2 cellular contexts compared by ENCODE assay signal in genomic region chrX:48909703-48910102, GRCh38.
TF ChIP-seq lines count a peak whose summit lies in the region.

No MANE protein-coding gene starts in this region.

TF ChIP-seq in SK-N-SH, 30 proteins besides CTCF, POLR2A, EP300 and RAD21:
- no peak for TF ChIP-seq USF2 (IDR thresholded peaks at IDR 0.05; ENCODE audit: borderline replicate concordance, low read depth, low read length)

TF ChIP-seq in SK-N-SH treated with all-trans-retinoic acid at 6 μM for 48 hours, 23 proteins besides CTCF, POLR2A, EP300 and RAD21 (continued from another document):
- TF ChIP-seq POU6F1 (CRISPR knock-in tag; IDR thresholded peaks at IDR 0.05; ENCODE audit: borderline replicate concordance, low read depth) (no peak), ZFP30 (CRISPR knock-in tag; IDR thresholded peaks at IDR 0.05) (no peak), PATZ1 (CRISPR knock-in tag; IDR thresholded peaks at IDR 0.05; ENCODE audit: borderline replicate concordance) (no peak), BACH2 (CRISPR knock-in tag; IDR thresholded peaks at IDR 0.05; ENCODE audit: borderline replicate concordance) (no peak), ESRRG (CRISPR knock-in tag; IDR thresholded peaks at IDR 0.05) (no peak), TSHZ2 (CRISPR knock-in tag; IDR thresholded peaks at IDR 0.05) (no peak), ZNF8 (CRISPR knock-in tag; IDR thresholded peaks at IDR 0.05) (no peak), CSDC2 (CRISPR knock-in tag; IDR thresholded peaks at IDR 0.05) (no peak), PPARA (CRISPR knock-in tag; IDR thresholded peaks at IDR 0.05; ENCODE audit: borderline replicate concordance) (no peak), ZNF70 (CRISPR knock-in tag; IDR thresholded peaks at IDR 0.05) (no peak), SNAI2 (CRISPR knock-in tag; IDR thresholded peaks at IDR 0.05) (no peak), ZNF565 (CRISPR knock-in tag; conservative IDR thresholded peaks at IDR 0.05; ENCODE audit: low read depth) (no peak), TCF4 (CRISPR knock-in tag; IDR thresholded peaks at IDR 0.05; ENCODE audit: borderline replicate concordance) (no peak), CREB5 (CRISPR knock-in tag; IDR thresholded peaks at IDR 0.05; ENCODE audit: low read depth) (no peak), OSR1 (CRISPR knock-in tag; IDR thresholded peaks at IDR 0.05) (no peak), GLIS3 (CRISPR knock-in tag; IDR thresholded peaks at IDR 0.05) (no peak), ISL1 (CRISPR knock-in tag; IDR thresholded peaks at IDR 0.05) (no peak), ARNTL (CRISPR knock-in tag; IDR thresholded peaks at IDR 0.05; ENCODE audit: borderline replicate concordance, low read depth) (no peak)
